25 cellular contexts compared by ENCODE assay signal in genomic region chr1:54701996-54702395, GRCh38.
"Had no signal": no experiment of that assay in that cellular context is flagged by ENCODE, and none has a peak within 500 bp of the region (broad histone marks: within the 10 kb centered on the region; RNA-seq: fewer than 3 reads in every experiment).

No MANE protein-coding gene starts in this region.

- H3K4me3 ChIP-seq: esophagus muscularis mucosa, gastroesophageal sphincter, heart left ventricle, hepatocyte, left ventricle myocardium inferior, lung, mucosa of descending colon, right lobe of liver, stomach, thyroid gland had no signal

- H3K27me3 ChIP-seq: esophagus muscularis mucosa, gastroesophageal sphincter, heart left ventricle, right lobe of liver, stomach, thyroid gland had no signal

- H3K27ac ChIP-seq: esophagus muscularis mucosa, foreskin keratinocyte, gastroesophageal sphincter, heart left ventricle, hepatocyte, left ventricle myocardium inferior, parathyroid adenoma, right lobe of liver, stomach, thyroid gland had no signal

- H3K9me3 ChIP-seq: esophagus muscularis mucosa, gastroesophageal sphincter, heart left ventricle, left ventricle myocardium inferior, mucosa of descending colon, right lobe of liver, stomach, thyroid gland had no signal

- H3K4me1 ChIP-seq: esophagus muscularis mucosa, foreskin keratinocyte, gastroesophageal sphincter, heart left ventricle, left ventricle myocardium inferior, parathyroid adenoma, right lobe of liver, stomach, thyroid gland had no signal

- H3K36me3 ChIP-seq: right lobe of liver had no signal

- FAIRE-seq: colon, endothelial cell of umbilical vein, islet of Langerhans, small intestine had no signal

- DNase-seq: cerebellar nuclear complex; effector CD8-positive, alpha-beta T cell; foreskin keratinocyte; heart left ventricle; left cardiac atrium; left ventricle myocardium inferior; mucosa of descending colon; naive B cell; right lobe of liver; small intestine; stimulated activated CD4-positive, alpha-beta T cell treated with anti-CD3 and anti-CD28 coated beads, Interleukin-12 subunit alpha, Interleukin-12 subunit beta, amount 100 ng/mL, for 4 hours; stimulated activated CD4-positive, alpha-beta T cell treated with anti-CD3 and anti-CD28 coated beads, Interleukin-1b, Interleukin-23, amount 100 ng/mL, for 48 hours; stimulated activated CD4-positive, alpha-beta T cell treated with anti-CD3 and anti-CD28 coated beads, Interleukin-4, amount 100 ng/mL, for 1 hour; stimulated activated naive CD4-positive, alpha-beta T cell treated with Interleukin-2 at 50 U/mL for 16 hours; stomach; thyroid gland; trophoblast cell had no signal
